12 cellular contexts compared by ENCODE assay signal in genomic region chr1:159935719-159936283, GRCh38. TPM values are rescaled to one million over a fixed set of nuclear protein-coding genes. Genes with fewer than 3 reads are reported as not detected.
A peak's percentile ranks its signal among the peaks of the same experiment; 100 is the strongest.
DNase-seq lines count a peak whose midpoint lies in the region; ATAC-seq and TF ChIP-seq lines count a peak whose summit lies in the region.
"Had no signal": no experiment of that assay in that cellular context is flagged by ENCODE, and none has a peak within 500 bp of the region (broad histone marks: within the 10 kb centered on the region; RNA-seq: fewer than 3 reads in every experiment).

No MANE protein-coding gene starts in this region.

- H3K9ac ChIP-seq in Karpas-422 (ENCODE audit: low read length), result no peak overlapping the region

- intact Hi-C loops in CD14-positive monocyte (cut with micrococcal nuclease), result loop anchor here (2.0 to 10.0 kb wide), 3 partner anchors 71 to 159 kb away; partner anchors contain the start of gene IGSF8 (in 1 of the 2)

- H4K20me1 ChIP-seq in Karpas-422 (ENCODE audit: insufficient read depth, low read depth, low read length), result 0 out of 2 replicates have a peak, but pooled peaks cover 5% of the 10 kb centered on the region

- H3K27ac Mint-ChIP-seq in CD14-positive monocyte, result peak overlapping the region in 6 of 7 donors; percentile 6 to 80 (median 61)
- H3K27ac Mint-ChIP-seq in memory B cell, result no peak overlapping the region
- H3K27ac Mint-ChIP-seq: CD4-positive, CD25-positive, alpha-beta regulatory T cell had no signal

- H2AFZ ChIP-seq in Karpas-422 (ENCODE audit: low read length), result no peak overlapping the region

- H3K27ac ChIP-seq in Karpas-422 (ENCODE audit: low read length), result no peak overlapping the region
- H3K27ac ChIP-seq: thoracic aorta had no signal

- H3K9me3 ChIP-seq in Karpas-422 (ENCODE audit: low read length), result no peaks in the 10 kb centered on the region
- H3K9me3 ChIP-seq: thoracic aorta had no signal

- H3K4me2 ChIP-seq in Karpas-422 (ENCODE audit: low read depth, low read length, poor library complexity, severe bottlenecking), result no peak overlapping the region

- DNase-seq in CD14-positive monocyte (ENCODE audit: low spot score), result no peak
- peak; percentile 61 for DNase-seq in Karpas-422
- no peak for DNase-seq in memory B cell (ENCODE audit: low spot score in 2 of 2)
- DNase-seq in ecto neural progenitor cell (ENCODE audit: low spot score), result no peak
- DNase-seq in activated T-cell treated with anti-CD3 and anti-CD28 coated beads for 4 hours, result no peak

- no peak overlapping the region for H3K4me3 ChIP-seq in Karpas-422 (ENCODE audit: low read length)
- H3K4me3 ChIP-seq: thoracic aorta had no signal

- no peaks in the 10 kb centered on the region for H3K27me3 ChIP-seq in Karpas-422 (ENCODE audit: low read length)

- H3K36me3 Mint-ChIP-seq in CD14-positive monocyte, result peaks cover 0 to under 1% of the 10 kb centered on the region in 2 donors
- H3K36me3 Mint-ChIP-seq in memory B cell, result no peaks in the 10 kb centered on the region

- no peaks in the 10 kb centered on the region for H3K79me2 ChIP-seq in Karpas-422 (ENCODE audit: low read length)

- H3K4me3 Mint-ChIP-seq in CD14-positive monocyte, result no peak overlapping the region
- H3K4me3 Mint-ChIP-seq in memory B cell, result no peak overlapping the region
- H3K4me3 Mint-ChIP-seq: CD4-positive, CD25-positive, alpha-beta regulatory T cell had no signal

- no peak for TF ChIP-seq CTCF in CD14-positive monocyte (IDR thresholded peaks at IDR 0.05)

- no peaks in the 10 kb centered on the region for H3K4me1 ChIP-seq in Karpas-422 (ENCODE audit: low read length)

- peaks cover 0 to 2% (median 2%) of the 10 kb centered on the region in 3 donors for H3K27me3 Mint-ChIP-seq in CD14-positive monocyte (ENCODE audit: low read depth in 3 of 3)
- peaks cover 3% of the 10 kb centered on the region for H3K27me3 Mint-ChIP-seq in memory B cell

- no peaks in the 10 kb centered on the region for H3K9me2 ChIP-seq in Karpas-422 (replicated peaks; ENCODE audit: insufficient read depth, low read length)

- H3K4me1 Mint-ChIP-seq in CD14-positive monocyte (peaks cover 52% of the 10 kb centered on the region), memory B cell (peaks cover 41% of the 10 kb centered on the region)

- peaks cover 0 to 1% (median 0%) of the 10 kb centered on the region in 7 donors for H3K9me3 Mint-ChIP-seq in CD14-positive monocyte
- H3K9me3 Mint-ChIP-seq in memory B cell, result no peaks in the 10 kb centered on the region

- ATAC-seq in SK-N-SH treated with all-trans-retinoic acid at 6 μM for 48 hours, result peak; percentile 11; the same call in 1 of the 3 replicates
- peak; percentile 43 for ATAC-seq in memory B cell (ENCODE audit: low read depth)
- ATAC-seq in GM19467 (IDR thresholded peaks at IDR 0.05; ENCODE audit: unreplicated experiment), result no peak
- no peak for ATAC-seq in GM21423 (IDR thresholded peaks at IDR 0.05; ENCODE audit: unreplicated experiment)

- H3K36me3 ChIP-seq in Karpas-422 (ENCODE audit: insufficient read depth, low read length), result no peaks in the 10 kb centered on the region
- H3K36me3 ChIP-seq: thoracic aorta had no signal

TF ChIP-seq in SK-N-SH treated with all-trans-retinoic acid at 6 μM for 48 hours, 23 proteins besides CTCF, POLR2A, EP300 and RAD21 (continues in another document):
- TF ChIP-seq TOX (CRISPR knock-in tag; IDR thresholded peaks at IDR 0.05; ENCODE audit: borderline replicate concordance) (no peak), ZFP3 (CRISPR knock-in tag; IDR thresholded peaks at IDR 0.05) (no peak), GLIS3 (CRISPR knock-in tag; IDR thresholded peaks at IDR 0.05) (no peak), SNAI2 (CRISPR knock-in tag; IDR thresholded peaks at IDR 0.05) (no peak), ESRRG (CRISPR knock-in tag; IDR thresholded peaks at IDR 0.05) (no peak), ZC3H10 (CRISPR knock-in tag; IDR thresholded peaks at IDR 0.05) (no peak), OSR1 (CRISPR knock-in tag; IDR thresholded peaks at IDR 0.05) (no peak), ZNF565 (CRISPR knock-in tag; conservative IDR thresholded peaks at IDR 0.05; ENCODE audit: low read depth) (no peak), ZNF70 (CRISPR knock-in tag; IDR thresholded peaks at IDR 0.05) (no peak), PPARA (CRISPR knock-in tag; IDR thresholded peaks at IDR 0.05; ENCODE audit: borderline replicate concordance) (no peak), RARB (CRISPR knock-in tag; IDR thresholded peaks at IDR 0.05) (no peak), ARNTL (CRISPR knock-in tag; IDR thresholded peaks at IDR 0.05; ENCODE audit: borderline replicate concordance, low read depth) (no peak), CSDC2 (CRISPR knock-in tag; IDR thresholded peaks at IDR 0.05) (no peak), ZNF8 (CRISPR knock-in tag; IDR thresholded peaks at IDR 0.05) (no peak)
- TF ChIP-seq, protein P1, sequence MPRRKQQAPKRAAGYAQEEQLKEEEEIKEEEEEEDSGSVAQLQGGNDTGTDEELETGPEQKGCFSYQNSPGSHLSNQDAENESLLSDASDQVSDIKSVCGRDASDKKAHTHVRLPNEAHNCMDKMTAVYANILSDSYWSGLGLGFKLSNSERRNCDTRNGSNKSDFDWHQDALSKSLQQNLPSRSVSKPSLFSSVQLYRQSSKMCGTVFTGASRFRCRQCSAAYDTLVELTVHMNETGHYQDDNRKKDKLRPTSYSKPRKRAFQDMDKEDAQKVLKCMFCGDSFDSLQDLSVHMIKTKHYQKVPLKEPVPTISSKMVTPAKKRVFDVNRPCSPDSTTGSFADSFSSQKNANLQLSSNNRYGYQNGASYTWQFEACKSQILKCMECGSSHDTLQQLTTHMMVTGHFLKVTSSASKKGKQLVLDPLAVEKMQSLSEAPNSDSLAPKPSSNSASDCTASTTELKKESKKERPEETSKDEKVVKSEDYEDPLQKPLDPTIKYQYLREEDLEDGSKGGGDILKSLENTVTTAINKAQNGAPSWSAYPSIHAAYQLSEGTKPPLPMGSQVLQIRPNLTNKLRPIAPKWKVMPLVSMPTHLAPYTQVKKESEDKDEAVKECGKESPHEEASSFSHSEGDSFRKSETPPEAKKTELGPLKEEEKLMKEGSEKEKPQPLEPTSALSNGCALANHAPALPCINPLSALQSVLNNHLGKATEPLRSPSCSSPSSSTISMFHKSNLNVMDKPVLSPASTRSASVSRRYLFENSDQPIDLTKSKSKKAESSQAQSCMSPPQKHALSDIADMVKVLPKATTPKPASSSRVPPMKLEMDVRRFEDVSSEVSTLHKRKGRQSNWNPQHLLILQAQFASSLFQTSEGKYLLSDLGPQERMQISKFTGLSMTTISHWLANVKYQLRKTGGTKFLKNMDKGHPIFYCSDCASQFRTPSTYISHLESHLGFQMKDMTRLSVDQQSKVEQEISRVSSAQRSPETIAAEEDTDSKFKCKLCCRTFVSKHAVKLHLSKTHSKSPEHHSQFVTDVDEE (CRISPR knock-in tag; IDR thresholded peaks at IDR 0.05), result no peak
- TF ChIP-seq, protein P2, sequence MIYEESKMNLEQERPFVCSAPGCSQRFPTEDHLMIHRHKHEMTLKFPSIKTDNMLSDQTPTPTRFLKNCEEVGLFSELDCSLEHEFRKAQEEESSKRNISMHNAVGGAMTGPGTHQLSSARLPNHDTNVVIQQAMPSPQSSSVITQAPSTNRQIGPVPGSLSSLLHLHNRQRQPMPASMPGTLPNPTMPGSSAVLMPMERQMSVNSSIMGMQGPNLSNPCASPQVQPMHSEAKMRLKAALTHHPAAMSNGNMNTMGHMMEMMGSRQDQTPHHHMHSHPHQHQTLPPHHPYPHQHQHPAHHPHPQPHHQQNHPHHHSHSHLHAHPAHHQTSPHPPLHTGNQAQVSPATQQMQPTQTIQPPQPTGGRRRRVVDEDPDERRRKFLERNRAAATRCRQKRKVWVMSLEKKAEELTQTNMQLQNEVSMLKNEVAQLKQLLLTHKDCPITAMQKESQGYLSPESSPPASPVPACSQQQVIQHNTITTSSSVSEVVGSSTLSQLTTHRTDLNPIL (CRISPR knock-in tag; IDR thresholded peaks at IDR 0.05; ENCODE audit: low read depth), result no peak
- TF ChIP-seq, protein P3, sequence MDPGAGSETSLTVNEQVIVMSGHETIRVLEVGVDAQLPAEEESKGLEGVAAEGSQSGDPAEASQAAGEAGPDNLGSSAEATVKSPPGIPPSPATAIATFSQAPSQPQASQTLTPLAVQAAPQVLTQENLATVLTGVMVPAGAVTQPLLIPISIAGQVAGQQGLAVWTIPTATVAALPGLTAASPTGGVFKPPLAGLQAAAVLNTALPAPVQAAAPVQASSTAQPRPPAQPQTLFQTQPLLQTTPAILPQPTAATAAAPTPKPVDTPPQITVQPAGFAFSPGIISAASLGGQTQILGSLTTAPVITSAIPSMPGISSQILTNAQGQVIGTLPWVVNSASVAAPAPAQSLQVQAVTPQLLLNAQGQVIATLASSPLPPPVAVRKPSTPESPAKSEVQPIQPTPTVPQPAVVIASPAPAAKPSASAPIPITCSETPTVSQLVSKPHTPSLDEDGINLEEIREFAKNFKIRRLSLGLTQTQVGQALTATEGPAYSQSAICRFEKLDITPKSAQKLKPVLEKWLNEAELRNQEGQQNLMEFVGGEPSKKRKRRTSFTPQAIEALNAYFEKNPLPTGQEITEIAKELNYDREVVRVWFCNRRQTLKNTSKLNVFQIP (CRISPR knock-in tag; IDR thresholded peaks at IDR 0.05; ENCODE audit: borderline replicate concordance, low read depth), result no peak

RNA-seq across cellular contexts. Expression of gene IGSF9, which starts 9.6 kb away (rescaled TPM):
- polyA plus RNA-seq in CD14-positive monocyte, result not detected
- total RNA-seq in Karpas-422 (2014; rRNA removed; shearing (Covaris generic); ENCODE audit: low replicate concordance), result not detected in 2 replicates
- total RNA-seq: CD4-positive, CD25-positive, alpha-beta regulatory T cell had no signal

RNA-seq across cellular contexts. Expression of gene TAGLN2, which starts 10.5 kb away (rescaled TPM):
- polyA plus RNA-seq in CD14-positive monocyte, result 1,000 to 10,000 TPM in 1 of 2 donors, 100 to 1,000 TPM in 1; 918 to 1,259 TPM
- 141 and 188 TPM in 2 replicates for total RNA-seq in Karpas-422 (2014; rRNA removed; shearing (Covaris generic); ENCODE audit: low replicate concordance)

RNA-seq across cellular contexts. Expression of gene SLAMF9, which starts 18.2 kb away (rescaled TPM):
- not detected for polyA plus RNA-seq in CD14-positive monocyte
- not detected in 2 replicates for total RNA-seq in Karpas-422 (2014; rRNA removed; shearing (Covaris generic); ENCODE audit: low replicate concordance)
- total RNA-seq: CD4-positive, CD25-positive, alpha-beta regulatory T cell; epithelial cell of proximal tubule; kidney epithelial cell; thoracic aorta had no signal
- polyA plus RNA-seq: CD4-positive, CD25-positive, alpha-beta regulatory T cell had no signal

RNA-seq across cellular contexts. Expression of gene CFAP45, which starts 35.8 kb away (rescaled TPM):
- under 1 TPM in 1 of 2 donors, not detected in 1; 0.12 TPM for polyA plus RNA-seq in CD14-positive monocyte
- total RNA-seq in Karpas-422 (2014; rRNA removed; shearing (Covaris generic); ENCODE audit: low replicate concordance), result 1.2 TPM in 1 of 2 replicates, not detected in the other

Comparison
In these comparisons a context has a peak if more than half of its experiments do, and no peak if none do; other contexts are left out.
1. ATAC-seq: peak in SK-N-SH treated with all-trans-retinoic acid at 6 μM for 48 hours (single experiment) and memory B cell (single experiment); none in GM19467 (single experiment) and GM21423 (single experiment).